14 cellular contexts compared by ENCODE assay signal in the genomic region with DNA sequence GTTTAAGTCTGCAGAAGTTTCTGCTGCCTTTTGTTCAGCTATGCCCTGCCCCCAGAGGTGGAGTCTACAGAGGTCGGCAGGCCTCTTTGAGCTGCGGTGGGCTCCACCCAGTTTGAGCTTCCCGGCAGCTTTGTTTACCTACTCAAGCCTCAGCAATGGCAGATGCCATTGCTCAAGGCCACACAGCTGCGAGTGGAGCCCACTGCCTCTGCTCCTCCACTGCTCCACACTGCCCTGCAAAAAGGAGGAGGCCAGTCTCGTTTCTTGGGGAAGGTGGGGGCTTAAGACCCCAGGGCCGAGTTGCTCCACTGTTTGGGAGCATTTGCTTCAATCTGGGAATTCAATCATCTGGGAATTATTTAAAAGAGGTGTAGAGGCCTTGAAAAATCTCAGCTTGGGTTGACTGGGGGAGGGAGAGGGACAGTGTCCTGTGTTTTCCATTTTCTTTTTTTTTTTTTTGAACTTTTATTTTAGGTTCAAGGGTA.
DNase-seq lines count a peak whose midpoint lies in the region; ATAC-seq, FAIRE-seq and TF ChIP-seq lines count a peak whose summit lies in the region.
"Had no signal": no experiment of that assay in that cellular context is flagged by ENCODE, and none has a peak within 500 bp of the region (broad histone marks: within the 10 kb centered on the region; RNA-seq: fewer than 3 reads in every experiment).

No MANE protein-coding gene starts in this region.

- whole genome bisulfite sequencing in ovary, 3 donors, result 8 to 12% (median 10%) methylated on average over 6 of the region's 6 CpGs

- no peak overlapping the region for H3K27ac Mint-ChIP-seq in GM23338
- H3K27ac Mint-ChIP-seq in T-helper 2 cell treated with Interferon-gamma antibody and Interleukin-4, amounts not matched to agents 5 μg/mL and 100 μg/mL, for 36 hours, result peak overlapping the region; percentile 18
- H3K27ac Mint-ChIP-seq in astrocyte (ENCODE audit: unreplicated experiment), result no peak overlapping the region

- no peak overlapping the region for H3K9ac ChIP-seq in astrocyte (ENCODE audit: low read length)
- H3K9ac ChIP-seq in PC-3 (ENCODE audit: low read length), result no peak overlapping the region

- peak; percentile 58 for ATAC-seq in GM23338
- no peak for ATAC-seq in HG03520 (IDR thresholded peaks at IDR 0.05; ENCODE audit: unreplicated experiment)
- no peak for ATAC-seq in PC-3
- ATAC-seq: left lung had no signal

- H3K9me3 ChIP-seq in astrocyte (ENCODE audit: insufficient read depth, low read depth, low read length), result no peaks in the 10 kb centered on the region
- no peaks in the 10 kb centered on the region for H3K9me3 ChIP-seq in ovary
- no peaks in the 10 kb centered on the region for H3K9me3 ChIP-seq in PC-3 (ENCODE audit: low read length)
- H3K9me3 ChIP-seq: esophagus muscularis mucosa, left lung, SJSA1 had no signal

- CTCF ChIA-PET in PC-3 (lab: Charles Lee), result no interaction called here

- no peak overlapping the region for H3K4me3 ChIP-seq in GM23338
- H3K4me3 ChIP-seq in astrocyte (ENCODE audit: insufficient read depth, low read depth, low read length), result no peak overlapping the region
- H3K4me3 ChIP-seq in ovary, result no peak overlapping the region
- no peak overlapping the region for H3K4me3 ChIP-seq in PC-3 (ENCODE audit: low read length)
- H3K4me3 ChIP-seq: esophagus muscularis mucosa, HAP-1, left lung, SJSA1 had no signal

- H3K36me3 ChIP-seq in GM23338 (ENCODE audit: insufficient read depth) (no peaks in the 10 kb centered on the region), astrocyte (ENCODE audit: insufficient read depth, low read length) (no peaks in the 10 kb centered on the region), ovary (no peaks in the 10 kb centered on the region), PC-3 (ENCODE audit: low read depth, low read length) (no peaks in the 10 kb centered on the region)
- H3K36me3 ChIP-seq: esophagus muscularis mucosa, HAP-1, left lung, SJSA1 had no signal

- H3K4me1 ChIP-seq in GM23338 (ENCODE audit: insufficient read depth) (no peaks in the 10 kb centered on the region), astrocyte (ENCODE audit: insufficient read depth, low read length) (peaks cover 19% of the 10 kb centered on the region), ovary (ENCODE audit: insufficient read depth) (peaks cover 3% of the 10 kb centered on the region), PC-3 (ENCODE audit: insufficient read depth, low read length) (peaks cover 15% of the 10 kb centered on the region)

- H3K4me2 ChIP-seq in GM23338 (no peak overlapping the region), astrocyte (ENCODE audit: low read length) (no peak overlapping the region), PC-3 (ENCODE audit: low read length) (no peak overlapping the region)

- DNase-seq in GM23338 (ENCODE audit: low spot score), result no peak
- no peak for DNase-seq in T-helper 2 cell treated with Interferon-gamma antibody and Interleukin-4, amounts not matched to agents 5 μg/mL and 100 μg/mL, for 36 hours (ENCODE audit: low spot score)
- DNase-seq in astrocyte (ENCODE audit: low read depth), result no peak
- DNase-seq in ovary, result peak in 3 of 5 donors; percentile 11 to 42 (median 12)
- no peak for DNase-seq in glomerular visceral epithelial cell (ENCODE audit: extremely low spot score)
- DNase-seq in anterior cingulate cortex (lab: John Stamatoyannopoulos, UW), result no peak
- DNase-seq in PC-3, result no peak
- DNase-seq: DMS153, NCI-H1694 had no signal

- H3K4me3 Mint-ChIP-seq in GM23338 (no peak overlapping the region), astrocyte (ENCODE audit: unreplicated experiment) (no peak overlapping the region)
- peak overlapping the region; percentile 38 for H3K4me3 Mint-ChIP-seq in T-helper 2 cell treated with Interferon-gamma antibody and Interleukin-4, amounts not matched to agents 5 μg/mL and 100 μg/mL, for 36 hours

- no peak overlapping the region for H3K27ac ChIP-seq in GM23338 (ENCODE audit: low read depth)
- no peak overlapping the region for H3K27ac ChIP-seq in astrocyte (ENCODE audit: low read depth, low read length)
- H3K27ac ChIP-seq in ovary, result no peak overlapping the region
- H3K27ac ChIP-seq in PC-3 (ENCODE audit: low read length), result no peak overlapping the region
- H3K27ac ChIP-seq: esophagus muscularis mucosa, left lung, SJSA1 had no signal

- no peaks in the 10 kb centered on the region for H3F3A ChIP-seq in GM23338 (replicated peaks; ENCODE audit: low read depth)
- no peaks in the 10 kb centered on the region for H3F3A ChIP-seq in PC-3 (ENCODE audit: low read length, unreplicated experiment)

- H3K9me2 ChIP-seq in GM23338 (ENCODE audit: insufficient read depth) (no peaks in the 10 kb centered on the region), PC-3 (replicated peaks; ENCODE audit: low read length) (no peaks in the 10 kb centered on the region)

- peaks cover 8% of the 10 kb centered on the region; the same call in 2 of the 3 replicates for H3K4me1 Mint-ChIP-seq in GM23338
- H3K4me1 Mint-ChIP-seq in T-helper 2 cell treated with Interferon-gamma antibody and Interleukin-4, amounts not matched to agents 5 μg/mL and 100 μg/mL, for 36 hours (ENCODE audit: low read depth), result peaks cover 42% of the 10 kb centered on the region
- peaks cover 12% of the 10 kb centered on the region for H3K4me1 Mint-ChIP-seq in astrocyte (ENCODE audit: low read depth, unreplicated experiment)

- TF ChIP-seq EP300 in ovary (IDR thresholded peaks at IDR 0.05), result no peak

- no peak for FAIRE-seq in astrocyte (lab: Jason Lieb, UNC)

- H4K20me1 ChIP-seq in GM23338 (replicated peaks; ENCODE audit: insufficient read depth), result no peaks in the 10 kb centered on the region
- H4K20me1 ChIP-seq in astrocyte (ENCODE audit: insufficient read depth, low read length), result no peaks in the 10 kb centered on the region
- H4K20me1 ChIP-seq in PC-3 (ENCODE audit: low read length), result no peaks in the 10 kb centered on the region

- no peaks in the 10 kb centered on the region for H3K79me2 ChIP-seq in GM23338 (replicated peaks; ENCODE audit: insufficient read depth)
- H3K79me2 ChIP-seq in astrocyte (ENCODE audit: insufficient read depth, low read length), result no peaks in the 10 kb centered on the region
- H3K79me2 ChIP-seq in PC-3 (ENCODE audit: low read length), result no peaks in the 10 kb centered on the region

- intact Hi-C loops in ovary (cut with DNase I) (no loop called here), PC-3 (cut with micrococcal nuclease) (no loop called here)

- H3K9me3 Mint-ChIP-seq in GM23338 (peaks cover 2% of the 10 kb centered on the region; the same call in 1 of the 3 replicates), astrocyte (ENCODE audit: unreplicated experiment) (peaks cover 4% of the 10 kb centered on the region)
- peaks cover 5% of the 10 kb centered on the region for H3K9me3 Mint-ChIP-seq in T-helper 2 cell treated with Interferon-gamma antibody and Interleukin-4, amounts not matched to agents 5 μg/mL and 100 μg/mL, for 36 hours

- peak overlapping the region; percentile 93 for H2AFZ ChIP-seq in GM23338
- peak overlapping the region; percentile 32 for H2AFZ ChIP-seq in astrocyte (ENCODE audit: low read depth, low read length)
- H2AFZ ChIP-seq in PC-3 (ENCODE audit: low read length), result no peak overlapping the region

- H3K27me3 Mint-ChIP-seq in GM23338 (ENCODE audit: insufficient read depth, low read depth, poor library complexity) (no peaks in the 10 kb centered on the region), astrocyte (ENCODE audit: low read depth, unreplicated experiment) (peaks cover 4% of the 10 kb centered on the region)
- no peaks in the 10 kb centered on the region for H3K27me3 Mint-ChIP-seq in T-helper 2 cell treated with Interferon-gamma antibody and Interleukin-4, amounts not matched to agents 5 μg/mL and 100 μg/mL, for 36 hours (ENCODE audit: low read depth)

- TF ChIP-seq CTCF in GM23338 (conservative IDR thresholded peaks at IDR 0.05; ENCODE audit: low read depth in 2 of 2), result no peak
- TF ChIP-seq CTCF in astrocyte (IDR thresholded peaks at IDR 0.05; ENCODE audit: insufficient read depth, low read depth, low read length), result no peak
- no peak for TF ChIP-seq CTCF in ovary (IDR thresholded peaks at IDR 0.05)
- TF ChIP-seq CTCF in PC-3 (conservative IDR thresholded peaks at IDR 0.05; ENCODE audit: low read depth, low read length), result no peak

- no TSS peak for BruUV-seq in PC-3 (replicated peaks; lab: Mats Ljungman, UMichigan)

- POLR2A ChIA-PET in PC-3 (lab: Charles Lee; ENCODE audit: unreplicated experiment), result no interaction called here

- H3K27me3 ChIP-seq in GM23338 (ENCODE audit: insufficient read depth) (no peaks in the 10 kb centered on the region), astrocyte (ENCODE audit: insufficient read depth, low read length) (no peaks in the 10 kb centered on the region), ovary (no peaks in the 10 kb centered on the region), PC-3 (ENCODE audit: low read length) (no peaks in the 10 kb centered on the region)
- H3K27me3 ChIP-seq: esophagus muscularis mucosa, left lung, SJSA1 had no signal

- TF ChIP-seq POLR2A in ovary (IDR thresholded peaks at IDR 0.05), result no peak

- H3K36me3 Mint-ChIP-seq in GM23338 (ENCODE audit: low read depth) (peaks cover 2% of the 10 kb centered on the region; the same call in 1 of the 3 replicates), astrocyte (ENCODE audit: low read depth, unreplicated experiment) (no peaks in the 10 kb centered on the region)
- peaks cover 4% of the 10 kb centered on the region for H3K36me3 Mint-ChIP-seq in T-helper 2 cell treated with Interferon-gamma antibody and Interleukin-4, amounts not matched to agents 5 μg/mL and 100 μg/mL, for 36 hours (ENCODE audit: low read depth)

Comparison
In these comparisons a context has a peak if more than half of its experiments do, and no peak if none do; other contexts are left out.
1. DNase-seq: peak in ovary (3 of 5); none in GM23338 (single experiment), T-helper 2 cell treated with Interferon-gamma antibody and Interleukin-4, amounts not matched to agents 5 μg/mL and 100 μg/mL, for 36 hours (single experiment), astrocyte (single experiment), glomerular visceral epithelial cell (single experiment), anterior cingulate cortex (0 of 58) and PC-3 (single experiment).